Comparison of ENCODE assay signal across 26 cellular contexts in genomic region chr19:28908941-28909340, GRCh38.
"Had no signal": no experiment of that assay in that cellular context is flagged by ENCODE, and none has a peak within 500 bp of the region (broad histone marks: within the 10 kb centered on the region; RNA-seq: fewer than 3 reads in every experiment).

No MANE protein-coding gene starts in this region.

- H3K4me3 ChIP-seq: stomach, suprapubic skin, testis, thoracic aorta, thyroid gland, tibial artery, tibial nerve, transverse colon, upper lobe of left lung, upper lobe of right lung, uterus, vagina had no signal

- H3K36me3 ChIP-seq: stomach, suprapubic skin, thoracic aorta, thyroid gland, tibial artery, tibial nerve, transverse colon, upper lobe of left lung, upper lobe of right lung, uterus, vagina had no signal

- H3K9me3 ChIP-seq: stomach, suprapubic skin, testis, thoracic aorta, thyroid gland, tibial artery, tibial nerve, transverse colon, upper lobe of left lung, upper lobe of right lung, uterus, vagina had no signal

- H3K27me3 ChIP-seq: testis, thyroid gland, tibial nerve, transverse colon, upper lobe of left lung, upper lobe of right lung, uterus, vagina had no signal

- ATAC-seq: stimulated activated effector memory CD8-positive, alpha-beta T cell treated with anti-CD3 and anti-CD28 coated beads, Interleukin-12 subunit alpha, Interleukin-12 subunit beta, amount 100 ng/mL, for 72 hours; stimulated activated memory B cell treated with anti-CD40 and anti-IgM and Interleukin-4, amounts not matched to agents 10 μg/mL and 1 μg/mL and 100 μg/mL, for 72 hours; stimulated activated naive B cell treated with anti-CD40 and anti-IgM and Interleukin-4, amounts not matched to agents 10 μg/mL and 1 μg/mL and 100 μg/mL, for 72 hours; stimulated activated naive CD8-positive, alpha-beta T cell treated with anti-CD3 and anti-CD28 coated beads, Interleukin-15, amount 100 ng/mL, for 72 hours; stimulated activated naive CD8-positive, alpha-beta T cell treated with anti-CD3 and anti-CD28 coated beads, Interleukin-15, Interleukin-2, amounts not matched to agents 100 U/mL and 50 U/mL, for 24 hours; upper lobe of right lung had no signal

- H3K4me1 ChIP-seq: stomach, suprapubic skin, testis, thyroid gland, tibial artery, tibial nerve, transverse colon, upper lobe of left lung, upper lobe of right lung, uterus, vagina had no signal

- H3K27ac ChIP-seq: stomach, suprapubic skin, testis, thoracic aorta, thyroid gland, tibial artery, tibial nerve, transverse colon, upper lobe of left lung, upper lobe of right lung, uterus, vagina had no signal

- DNase-seq: stimulated activated CD4-positive, alpha-beta T cell treated with anti-CD3 and anti-CD28 coated beads, Interleukin-2, amount 100 ng/mL, for 24 hours; stimulated activated CD4-positive, alpha-beta T cell treated with anti-CD3 and anti-CD28 coated beads, Interleukin-2, amount 100 ng/mL, for 48 hours; stimulated activated CD4-positive, alpha-beta T cell treated with anti-CD3 and anti-CD28 coated beads, Interleukin-4, amount 100 ng/mL, for 1 hour; stimulated activated CD4-positive, alpha-beta T cell treated with anti-CD3 and anti-CD28 coated beads, Interleukin-4, amount 100 ng/mL, for 24 hours; stimulated activated CD4-positive, alpha-beta T cell treated with anti-CD3 and anti-CD28 coated beads, Interleukin-4, amount 100 ng/mL, for 4 hours; stimulated activated CD8-positive, alpha-beta memory T cell treated with anti-CD3 and anti-CD28 coated beads, Interleukin-4, amount 100 ng/mL, for 48 hours; stimulated activated naive B cell treated with anti-CD40 and anti-IgM and Interleukin-4, amounts not matched to agents 10 μg/mL and 1 μg/mL and 100 μg/mL, for 72 hours; stimulated activated naive CD4-positive, alpha-beta T cell; stimulated activated naive CD4-positive, alpha-beta T cell treated with Interleukin-2 at 50 U/mL for 16 hours; stimulated activated naive CD8-positive, alpha-beta T cell treated with anti-CD3 and anti-CD28 coated beads, Interleukin-15, amount 100 ng/mL, for 72 hours; stimulated activated naive CD8-positive, alpha-beta T cell treated with anti-CD3 and anti-CD28 coated beads, Interleukin-15, Interleukin-2, amounts not matched to agents 100 U/mL and 50 U/mL, for 24 hours; stomach; substantia nigra; testis; thyroid gland; tibial artery; transverse colon; upper lobe of left lung; upper lobe of right lung; uterus had no signal
